2 cellular contexts compared by ENCODE assay signal in genomic region chr3:58474967-58475578, GRCh38.
A peak's percentile ranks its signal among the peaks of the same experiment; 100 is the strongest.
TF ChIP-seq lines count a peak whose summit lies in the region.

No MANE protein-coding gene starts in this region.

TF ChIP-seq in GM12891, 5 proteins besides CTCF, POLR2A, EP300 and RAD21:
- TF ChIP-seq TAF1 (IDR thresholded peaks at IDR 0.05; ENCODE audit: low read depth, low read length) = no peak
- no peak for TF ChIP-seq SPI1 (IDR thresholded peaks at IDR 0.05; ENCODE audit: low read depth, low read length)
- no peak for TF ChIP-seq PAX5 (IDR thresholded peaks at IDR 0.05; ENCODE audit: insufficient read depth, low read length, severe bottlenecking)
- no peak for TF ChIP-seq POU2F2 (IDR thresholded peaks at IDR 0.05; ENCODE audit: low read depth, low read length)
- no peak for TF ChIP-seq POLR2AphosphoS5 (IDR thresholded peaks at IDR 0.05; ENCODE audit: low read depth, low read length)

TF ChIP-seq in HepG2, 621 proteins besides CTCF, POLR2A, EP300 and RAD21 (continues in another document):
- peak; percentile 32; the same call in 1 of the 2 replicates for TF ChIP-seq ZNF792 (CRISPR knock-in tag; IDR thresholded peaks at IDR 0.05)
- no peak for TF ChIP-seq ZNF318 (CRISPR knock-in tag; IDR thresholded peaks at IDR 0.05)
- TF ChIP-seq CBX5 (CRISPR knock-in tag; IDR thresholded peaks at IDR 0.05; ENCODE audit: borderline replicate concordance) = no peak
- no peak for TF ChIP-seq EEA1 (CRISPR knock-in tag; IDR thresholded peaks at IDR 0.05; ENCODE audit: borderline replicate concordance)
- TF ChIP-seq ZNF607 (CRISPR knock-in tag; IDR thresholded peaks at IDR 0.05; ENCODE audit: borderline replicate concordance) = no peak
- no peak for TF ChIP-seq ZNF570 (CRISPR knock-in tag; IDR thresholded peaks at IDR 0.05; ENCODE audit: borderline replicate concordance)
- TF ChIP-seq HNF4A (CRISPR knock-in tag; IDR thresholded peaks at IDR 0.05) = peak; percentile 95
- TF ChIP-seq MIXL1 (CRISPR knock-in tag; IDR thresholded peaks at IDR 0.05) = peak; percentile 42; the same call in 1 of the 2 replicates
- no peak for TF ChIP-seq EED (CRISPR knock-in tag; IDR thresholded peaks at IDR 0.05)
- TF ChIP-seq ZNF510 (CRISPR knock-in tag; IDR thresholded peaks at IDR 0.05; ENCODE audit: low read depth) = no peak
- TF ChIP-seq RXRA (CRISPR knock-in tag; IDR thresholded peaks at IDR 0.05) = peak; percentile 77; the same call in 1 of the 2 replicates
- no peak for TF ChIP-seq ZNF234 (CRISPR knock-in tag; conservative IDR thresholded peaks at IDR 0.05)
- peak; percentile 71; the same call in 1 of the 2 replicates for TF ChIP-seq ZMYM2 (CRISPR knock-in tag; IDR thresholded peaks at IDR 0.05)
- peak; percentile 13 for TF ChIP-seq SKI (IDR thresholded peaks at IDR 0.05; ENCODE audit: partially characterized antibody)
- TF ChIP-seq ZNF143 (CRISPR knock-in tag; IDR thresholded peaks at IDR 0.05) = no peak
- TF ChIP-seq MED13 (CRISPR knock-in tag; IDR thresholded peaks at IDR 0.05) = no peak
- TF ChIP-seq CCAR2 (optimal IDR thresholded peaks at IDR 0.05; ENCODE audit: low read depth, low read length) = no peak
- TF ChIP-seq ESRRA (CRISPR knock-in tag; IDR thresholded peaks at IDR 0.05; ENCODE audit: low read depth) = 0 out of 2 replicates have a peak, but pooled peaks have one; percentile 24
- TF ChIP-seq RCOR2 (CRISPR knock-in tag; IDR thresholded peaks at IDR 0.05) = peak; percentile 60; the same call in 1 of the 2 replicates
- peak; percentile 7; the same call in 1 of the 2 replicates for TF ChIP-seq YEATS4 (CRISPR knock-in tag; IDR thresholded peaks at IDR 0.05; ENCODE audit: borderline replicate concordance)
- TF ChIP-seq ZNF3 (CRISPR knock-in tag; IDR thresholded peaks at IDR 0.05) = no peak
- no peak for TF ChIP-seq MTA1 (CRISPR knock-in tag; IDR thresholded peaks at IDR 0.05; ENCODE audit: borderline replicate concordance)
- TF ChIP-seq HHEX (CRISPR knock-in tag; IDR thresholded peaks at IDR 0.05) = peak; percentile 61
- 0 out of 2 replicates have a peak, but pooled peaks have one; percentile 24 for TF ChIP-seq ZNF331 (CRISPR knock-in tag; IDR thresholded peaks at IDR 0.05)
- TF ChIP-seq NR2F1 (CRISPR knock-in tag; IDR thresholded peaks at IDR 0.05) = peak; percentile 82 to 95; a peak in 3 of 4 replicates
- TF ChIP-seq, protein P1, sequence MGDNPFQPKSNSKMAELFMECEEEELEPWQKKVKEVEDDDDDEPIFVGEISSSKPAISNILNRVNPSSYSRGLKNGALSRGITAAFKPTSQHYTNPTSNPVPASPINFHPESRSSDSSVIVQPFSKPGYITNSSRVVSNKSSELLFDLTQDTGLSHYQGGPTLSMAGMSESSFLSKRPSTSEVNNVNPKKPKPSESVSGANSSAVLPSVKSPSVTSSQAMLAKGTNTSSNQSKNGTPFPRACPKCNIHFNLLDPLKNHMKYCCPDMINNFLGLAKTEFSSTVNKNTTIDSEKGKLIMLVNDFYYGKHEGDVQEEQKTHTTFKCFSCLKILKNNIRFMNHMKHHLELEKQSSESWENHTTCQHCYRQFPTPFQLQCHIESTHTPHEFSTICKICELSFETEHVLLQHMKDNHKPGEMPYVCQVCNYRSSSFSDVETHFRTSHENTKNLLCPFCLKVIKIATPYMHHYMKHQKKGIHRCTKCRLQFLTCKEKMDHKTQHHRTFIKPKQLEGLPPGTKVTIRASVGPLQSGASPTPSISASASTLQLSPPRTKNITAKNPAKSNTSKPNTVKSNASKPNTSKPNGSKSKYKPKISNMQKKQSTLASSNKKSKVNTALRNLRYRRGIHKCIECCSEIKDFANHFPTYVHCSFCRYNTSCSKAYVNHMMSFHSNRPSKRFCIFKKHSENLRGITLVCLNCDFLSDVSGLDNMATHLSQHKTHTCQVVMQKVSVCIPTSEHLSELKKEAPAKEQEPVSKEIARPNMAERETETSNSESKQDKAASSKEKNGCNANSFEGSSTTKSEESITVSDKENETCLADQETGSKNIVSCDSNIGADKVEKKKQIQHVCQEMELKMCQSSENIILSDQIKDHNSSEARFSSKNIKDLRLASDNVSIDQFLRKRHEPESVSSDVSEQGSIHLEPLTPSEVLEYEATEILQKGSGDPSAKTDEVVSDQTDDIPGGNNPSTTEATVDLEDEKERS (CRISPR knock-in tag; IDR thresholded peaks at IDR 0.05) = peak; percentile 78; the same call in 1 of the 2 replicates
- TF ChIP-seq PRPF4 (IDR thresholded peaks at IDR 0.05; ENCODE audit: low read depth, low read length, poor library complexity, severe bottlenecking) = no peak
- TF ChIP-seq NFATC3 (CRISPR knock-in tag; IDR thresholded peaks at IDR 0.05) = no peak
- peak; percentile 67 for TF ChIP-seq MEF2D (CRISPR knock-in tag; IDR thresholded peaks at IDR 0.05)
- no peak for TF ChIP-seq ZNF362 (CRISPR knock-in tag; IDR thresholded peaks at IDR 0.05; ENCODE audit: borderline replicate concordance)
- TF ChIP-seq DR1 (CRISPR knock-in tag; IDR thresholded peaks at IDR 0.05) = no peak
- no peak for TF ChIP-seq ZSCAN31 (CRISPR knock-in tag; IDR thresholded peaks at IDR 0.05; ENCODE audit: low read depth)
- no peak for TF ChIP-seq PHF20 (CRISPR knock-in tag; IDR thresholded peaks at IDR 0.05)
- TF ChIP-seq THAP11 (CRISPR knock-in tag; IDR thresholded peaks at IDR 0.05) = peak; percentile 23; the same call in 1 of the 2 replicates
- no peak for TF ChIP-seq HBP1 (CRISPR knock-in tag; IDR thresholded peaks at IDR 0.05; ENCODE audit: low read depth)
- TF ChIP-seq DZIP1 (CRISPR knock-in tag; IDR thresholded peaks at IDR 0.05) = no peak
- no peak for TF ChIP-seq SNRNP70 (IDR thresholded peaks at IDR 0.05; ENCODE audit: low read depth, low read length)
- TF ChIP-seq, protein P2, sequence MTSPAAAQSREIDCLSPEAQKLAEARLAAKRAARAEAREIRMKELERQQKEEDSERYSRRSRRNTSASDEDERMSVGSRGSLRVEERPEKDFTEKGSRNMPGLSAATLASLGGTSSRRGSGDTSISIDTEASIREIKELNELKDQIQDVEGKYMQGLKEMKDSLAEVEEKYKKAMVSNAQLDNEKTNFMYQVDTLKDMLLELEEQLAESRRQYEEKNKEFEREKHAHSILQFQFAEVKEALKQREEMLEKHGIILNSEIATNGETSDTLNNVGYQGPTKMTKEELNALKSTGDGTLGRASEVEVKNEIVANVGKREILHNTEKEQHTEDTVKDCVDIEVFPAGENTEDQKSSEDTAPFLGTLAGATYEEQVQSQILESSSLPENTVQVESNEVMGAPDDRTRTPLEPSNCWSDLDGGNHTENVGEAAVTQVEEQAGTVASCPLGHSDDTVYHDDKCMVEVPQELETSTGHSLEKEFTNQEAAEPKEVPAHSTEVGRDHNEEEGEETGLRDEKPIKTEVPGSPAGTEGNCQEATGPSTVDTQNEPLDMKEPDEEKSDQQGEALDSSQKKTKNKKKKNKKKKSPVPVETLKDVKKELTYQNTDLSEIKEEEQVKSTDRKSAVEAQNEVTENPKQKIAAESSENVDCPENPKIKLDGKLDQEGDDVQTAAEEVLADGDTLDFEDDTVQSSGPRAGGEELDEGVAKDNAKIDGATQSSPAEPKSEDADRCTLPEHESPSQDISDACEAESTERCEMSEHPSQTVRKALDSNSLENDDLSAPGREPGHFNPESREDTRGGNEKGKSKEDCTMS (CRISPR knock-in tag; conservative IDR thresholded peaks at IDR 0.05) = no peak
- peak; percentile 21; the same call in 1 of the 2 replicates for TF ChIP-seq HOXA3 (CRISPR knock-in tag; IDR thresholded peaks at IDR 0.05)
- TF ChIP-seq RBFOX2 (IDR thresholded peaks at IDR 0.05; ENCODE audit: low read depth, low read length) = no peak
- TF ChIP-seq, protein P3, sequence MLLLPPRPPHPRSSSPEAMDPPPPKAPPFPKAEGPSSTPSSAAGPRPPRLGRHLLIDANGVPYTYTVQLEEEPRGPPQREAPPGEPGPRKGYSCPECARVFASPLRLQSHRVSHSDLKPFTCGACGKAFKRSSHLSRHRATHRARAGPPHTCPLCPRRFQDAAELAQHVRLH (CRISPR knock-in tag; IDR thresholded peaks at IDR 0.05; ENCODE audit: borderline replicate concordance, low read depth) = 0 out of 2 replicates have a peak, but pooled peaks have one; percentile 26
- TF ChIP-seq IRF2 (CRISPR knock-in tag; IDR thresholded peaks at IDR 0.05) = peak; percentile 44; the same call in 1 of the 2 replicates
- TF ChIP-seq TMF1 (CRISPR knock-in tag; IDR thresholded peaks at IDR 0.05; ENCODE audit: low read depth) = no peak
- TF ChIP-seq ZMAT3 (CRISPR knock-in tag; conservative IDR thresholded peaks at IDR 0.05) = no peak
- no peak for TF ChIP-seq TAF15 (IDR thresholded peaks at IDR 0.05; ENCODE audit: low read depth, low read length, poor library complexity, severe bottlenecking)
